In genomic region chr7:76234931-76235441, GRCh38 we compare ENCODE assay signal across 8 cellular contexts. TPM values are rescaled to one million over a fixed set of nuclear protein-coding genes. Genes with fewer than 3 reads are reported as not detected.
A peak's percentile ranks its signal among the peaks of the same experiment; 100 is the strongest.
DNase-seq lines count a peak whose midpoint lies in the region; ATAC-seq and TF ChIP-seq lines count a peak whose summit lies in the region.

No MANE protein-coding gene starts in this region.

- peaks cover 50 to 82% (median 81%) of the 10 kb centered on the region in 3 donors for H3K27me3 Mint-ChIP-seq in naive B cell

- H3K9me3 Mint-ChIP-seq in naive B cell, result peaks cover 0 to 9% (median 3%) of the 10 kb centered on the region in 7 donors

- H3K27ac Mint-ChIP-seq in naive B cell, result no peak overlapping the region

- DNase-seq in AG08396 (ENCODE audit: low spot score) (peak; percentile 95), NCI-H82 (lab: John Stamatoyannopoulos, UW) (peak; percentile 96), activated T-cell treated with anti-CD3 and anti-CD28 coated beads for 4 hours (peak; percentile 62), epithelial cell of esophagus (ENCODE audit: low read depth) (peak; percentile 90), naive B cell (peak; percentile 30), SHP77 treated with DMSO at 0.1 percent for 48 hours (lab: John Stamatoyannopoulos, UW) (no peak)
- DNase-seq in stimulated activated CD8-positive, alpha-beta memory T cell treated with anti-CD3 and anti-CD28 coated beads, Interleukin-7, amount 100 ng/mL, for 24 hours (ENCODE audit: low read depth), result peak; percentile 76

- H3K36me3 Mint-ChIP-seq in naive B cell, result peaks cover 0 to 11% of the 10 kb centered on the region in 2 donors

- TF ChIP-seq CTCF in epithelial cell of esophagus (IDR thresholded peaks at IDR 0.05; ENCODE audit: insufficient read depth, low read depth, low read length, missing control alignments), result no peak

- H3K4me1 Mint-ChIP-seq in naive B cell, result peaks cover 11 to 17% (median 13%) of the 10 kb centered on the region in 3 donors

- H3K4me3 ChIP-seq in epithelial cell of esophagus (ENCODE audit: low read length), result no peak overlapping the region

- H3K4me3 Mint-ChIP-seq in naive B cell, result peak overlapping the region in 7 of 8 donors; percentile 56 to 92 (median 80)

- peak; percentile 68 for ATAC-seq in GM21515 (IDR thresholded peaks at IDR 0.05; ENCODE audit: unreplicated experiment)
- ATAC-seq in naive B cell (ENCODE audit: low read depth in 2 of 2), result peak; percentile 78 to 81

RNA-seq across cellular contexts. Expression of gene SRRM3, which starts 33.3 kb away (rescaled TPM):
- polyA plus RNA-seq in naive B cell (ENCODE audit: low read depth in 6 of 6), result not detected
